Comparison of ENCODE assay signal across 10 cellular contexts in genomic region chr4:15677507-15677988, GRCh38. TPM values are rescaled to one million over a fixed set of nuclear protein-coding genes. Genes with fewer than 3 reads are reported as not detected.
DNase-seq lines count a peak whose midpoint lies in the region; ATAC-seq and TF ChIP-seq lines count a peak whose summit lies in the region.
"Had no signal": no experiment of that assay in that cellular context is flagged by ENCODE, and none has a peak within 500 bp of the region (broad histone marks: within the 10 kb centered on the region; RNA-seq: fewer than 3 reads in every experiment).

No MANE protein-coding gene starts in this region.

- no peak for ATAC-seq in HG03196 (IDR thresholded peaks at IDR 0.05; ENCODE audit: unreplicated experiment)
- ATAC-seq in HG02571 (IDR thresholded peaks at IDR 0.05; ENCODE audit: unreplicated experiment) = no peak

- H3K27me3 Mint-ChIP-seq in nephron progenitor cell (ENCODE audit: low read depth, poor library complexity) = no peaks in the 10 kb centered on the region
- H3K27me3 Mint-ChIP-seq: activated B cell treated with CpG ODN at 0.5 μM for 24 hours; activated naive CD8-positive, alpha-beta T cell had no signal

- peaks cover 50% of the 10 kb centered on the region for H3K36me3 Mint-ChIP-seq in nephron progenitor cell (ENCODE audit: low read depth)
- H3K36me3 Mint-ChIP-seq: activated naive CD8-positive, alpha-beta T cell had no signal

- H3K9me3 Mint-ChIP-seq in nephron progenitor cell = peaks cover 11% of the 10 kb centered on the region
- H3K9me3 Mint-ChIP-seq: activated B cell treated with CpG ODN at 0.5 μM for 24 hours had no signal

- no peaks in the 10 kb centered on the region for H3K9me3 ChIP-seq in ES-I3 (ENCODE audit: control insufficient read depth, insufficient read depth, low read length)

- no peaks in the 10 kb centered on the region for H3K36me3 ChIP-seq in ES-I3 (ENCODE audit: insufficient read depth, low read length)

- no peak overlapping the region for H3K27ac Mint-ChIP-seq in nephron progenitor cell
- H3K27ac Mint-ChIP-seq: activated B cell treated with CpG ODN at 0.5 μM for 24 hours; activated naive CD8-positive, alpha-beta T cell had no signal

- H3K4me3 ChIP-seq in epithelial cell of proximal tubule (ENCODE audit: low read depth, low read length) = peak overlapping the region; percentile 4

- peak overlapping the region; percentile 34 for H3K9ac ChIP-seq in ES-I3 (ENCODE audit: low read depth, low read length)

- H3K4me1 ChIP-seq in ES-I3 (ENCODE audit: insufficient read depth, low read length) = peaks cover 8% of the 10 kb centered on the region; the same call in 1 of the 2 replicates

- H3K4me3 Mint-ChIP-seq in nephron progenitor cell = peak overlapping the region; percentile 34
- H3K4me3 Mint-ChIP-seq: activated B cell treated with CpG ODN at 0.5 μM for 24 hours; activated naive CD8-positive, alpha-beta T cell had no signal

- DNase-seq in NCI-H226 = peak; percentile 93
- DNase-seq in epithelial cell of proximal tubule (ENCODE audit: low read depth) = peak; percentile 99
- no peak for DNase-seq in nephron progenitor cell
- DNase-seq in GM03348 (ENCODE audit: low spot score) = no peak
- DNase-seq in SK-N-DZ (ENCODE audit: low spot score) = no peak
- DNase-seq: activated B cell treated with CpG ODN at 0.5 μM for 24 hours had no signal

- TF ChIP-seq CTCF in epithelial cell of proximal tubule (conservative IDR thresholded peaks at IDR 0.05; ENCODE audit: low read depth, low read length) (no peak), nephron progenitor cell (IDR thresholded peaks at IDR 0.05) (no peak)

- H3K4me1 Mint-ChIP-seq in nephron progenitor cell = peaks cover 21% of the 10 kb centered on the region

RNA-seq across cellular contexts. Expression of gene FAM200B, which starts 4.1 kb away (rescaled TPM):
- 28.5 and 37.5 TPM in 2 replicates for total RNA-seq in epithelial cell of proximal tubule
- polyA plus RNA-seq in SK-N-DZ (2014; cell fraction: cytosol; rRNA removed) = 37.4 and 43.1 TPM in 2 replicates
- 33.7 and 47.3 TPM in 2 replicates for polyA plus RNA-seq in SK-N-DZ (2014; cell fraction: nucleus; rRNA removed)

RNA-seq across cellular contexts. Expression of gene FBXL5, which starts 22.4 kb away (rescaled TPM):
- total RNA-seq in epithelial cell of proximal tubule = 64.1 and 117 TPM in 2 replicates
- polyA plus RNA-seq in SK-N-DZ (2014; cell fraction: cytosol; rRNA removed) = 24.9 and 30.2 TPM in 2 replicates
- 17.6 and 27.4 TPM in 2 replicates for polyA plus RNA-seq in SK-N-DZ (2014; cell fraction: nucleus; rRNA removed)

RNA-seq across cellular contexts. Expression of gene BST1, which starts 25.3 kb away (rescaled TPM):
- total RNA-seq in epithelial cell of proximal tubule = 13.0 and 21.7 TPM in 2 replicates
- 1.4 and 2.2 TPM in 2 replicates for polyA plus RNA-seq in SK-N-DZ (2014; cell fraction: cytosol; rRNA removed)
- polyA plus RNA-seq in SK-N-DZ (2014; cell fraction: nucleus; rRNA removed) = 1.2 and 1.8 TPM in 2 replicates

Comparison
In these comparisons a context has a peak if more than half of its experiments do, and no peak if none do; other contexts are left out.
1. DNase-seq: peak in NCI-H226 (single experiment) and epithelial cell of proximal tubule (single experiment); none in nephron progenitor cell (single experiment), GM03348 (single experiment) and SK-N-DZ (single experiment).